1 cellular context compared by ENCODE assay signal in the genomic region with DNA sequence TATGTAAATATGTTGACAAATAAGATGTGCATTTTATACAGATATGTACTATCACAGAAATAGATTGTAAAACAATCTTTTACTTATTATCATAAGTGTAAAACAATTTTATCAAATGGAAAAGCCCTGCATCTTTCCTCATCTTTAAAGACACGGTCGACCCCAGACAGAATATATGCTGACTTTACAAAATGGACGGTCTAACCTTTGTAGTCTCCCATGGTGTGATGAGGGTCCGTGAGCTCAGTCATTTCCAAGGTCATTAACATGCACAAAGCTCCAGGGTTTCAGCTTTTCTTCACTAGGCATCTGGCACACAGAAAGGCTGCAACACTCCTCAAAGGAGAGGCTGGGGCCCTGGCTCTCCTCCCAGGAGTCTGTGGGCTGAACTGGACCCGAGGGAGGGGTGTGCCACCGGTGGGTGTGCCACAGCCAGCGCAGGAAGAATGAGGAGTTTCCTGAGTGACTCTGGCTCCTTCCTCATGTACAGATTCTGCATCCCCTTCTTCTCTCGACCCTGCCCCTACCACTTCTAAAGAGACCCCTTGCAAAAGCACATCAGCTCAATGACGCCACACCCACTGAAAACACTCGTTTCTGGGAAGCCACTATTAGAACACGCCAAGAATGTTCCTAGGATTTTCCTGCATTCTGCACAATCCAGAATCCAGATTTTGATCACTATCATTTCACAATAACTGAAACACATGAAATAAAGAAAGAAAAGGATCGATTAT.
TF ChIP-seq lines count a peak whose summit lies in the region.

No MANE protein-coding gene starts in this region.

TF ChIP-seq in HepG2, 621 proteins besides CTCF, POLR2A, EP300 and RAD21 (continued from another document and continues in another):
- TF ChIP-seq, protein P1, sequence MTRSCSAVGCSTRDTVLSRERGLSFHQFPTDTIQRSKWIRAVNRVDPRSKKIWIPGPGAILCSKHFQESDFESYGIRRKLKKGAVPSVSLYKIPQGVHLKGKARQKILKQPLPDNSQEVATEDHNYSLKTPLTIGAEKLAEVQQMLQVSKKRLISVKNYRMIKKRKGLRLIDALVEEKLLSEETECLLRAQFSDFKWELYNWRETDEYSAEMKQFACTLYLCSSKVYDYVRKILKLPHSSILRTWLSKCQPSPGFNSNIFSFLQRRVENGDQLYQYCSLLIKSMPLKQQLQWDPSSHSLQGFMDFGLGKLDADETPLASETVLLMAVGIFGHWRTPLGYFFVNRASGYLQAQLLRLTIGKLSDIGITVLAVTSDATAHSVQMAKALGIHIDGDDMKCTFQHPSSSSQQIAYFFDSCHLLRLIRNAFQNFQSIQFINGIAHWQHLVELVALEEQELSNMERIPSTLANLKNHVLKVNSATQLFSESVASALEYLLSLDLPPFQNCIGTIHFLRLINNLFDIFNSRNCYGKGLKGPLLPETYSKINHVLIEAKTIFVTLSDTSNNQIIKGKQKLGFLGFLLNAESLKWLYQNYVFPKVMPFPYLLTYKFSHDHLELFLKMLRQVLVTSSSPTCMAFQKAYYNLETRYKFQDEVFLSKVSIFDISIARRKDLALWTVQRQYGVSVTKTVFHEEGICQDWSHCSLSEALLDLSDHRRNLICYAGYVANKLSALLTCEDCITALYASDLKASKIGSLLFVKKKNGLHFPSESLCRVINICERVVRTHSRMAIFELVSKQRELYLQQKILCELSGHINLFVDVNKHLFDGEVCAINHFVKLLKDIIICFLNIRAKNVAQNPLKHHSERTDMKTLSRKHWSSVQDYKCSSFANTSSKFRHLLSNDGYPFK (CRISPR knock-in tag; IDR thresholded peaks at IDR 0.05; ENCODE audit: borderline replicate concordance): no peak
- TF ChIP-seq, protein P2, sequence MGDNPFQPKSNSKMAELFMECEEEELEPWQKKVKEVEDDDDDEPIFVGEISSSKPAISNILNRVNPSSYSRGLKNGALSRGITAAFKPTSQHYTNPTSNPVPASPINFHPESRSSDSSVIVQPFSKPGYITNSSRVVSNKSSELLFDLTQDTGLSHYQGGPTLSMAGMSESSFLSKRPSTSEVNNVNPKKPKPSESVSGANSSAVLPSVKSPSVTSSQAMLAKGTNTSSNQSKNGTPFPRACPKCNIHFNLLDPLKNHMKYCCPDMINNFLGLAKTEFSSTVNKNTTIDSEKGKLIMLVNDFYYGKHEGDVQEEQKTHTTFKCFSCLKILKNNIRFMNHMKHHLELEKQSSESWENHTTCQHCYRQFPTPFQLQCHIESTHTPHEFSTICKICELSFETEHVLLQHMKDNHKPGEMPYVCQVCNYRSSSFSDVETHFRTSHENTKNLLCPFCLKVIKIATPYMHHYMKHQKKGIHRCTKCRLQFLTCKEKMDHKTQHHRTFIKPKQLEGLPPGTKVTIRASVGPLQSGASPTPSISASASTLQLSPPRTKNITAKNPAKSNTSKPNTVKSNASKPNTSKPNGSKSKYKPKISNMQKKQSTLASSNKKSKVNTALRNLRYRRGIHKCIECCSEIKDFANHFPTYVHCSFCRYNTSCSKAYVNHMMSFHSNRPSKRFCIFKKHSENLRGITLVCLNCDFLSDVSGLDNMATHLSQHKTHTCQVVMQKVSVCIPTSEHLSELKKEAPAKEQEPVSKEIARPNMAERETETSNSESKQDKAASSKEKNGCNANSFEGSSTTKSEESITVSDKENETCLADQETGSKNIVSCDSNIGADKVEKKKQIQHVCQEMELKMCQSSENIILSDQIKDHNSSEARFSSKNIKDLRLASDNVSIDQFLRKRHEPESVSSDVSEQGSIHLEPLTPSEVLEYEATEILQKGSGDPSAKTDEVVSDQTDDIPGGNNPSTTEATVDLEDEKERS (CRISPR knock-in tag; IDR thresholded peaks at IDR 0.05): no peak
- TF ChIP-seq PAF1 (CRISPR knock-in tag; IDR thresholded peaks at IDR 0.05) (no peak), ZNF816 (CRISPR knock-in tag; IDR thresholded peaks at IDR 0.05; ENCODE audit: borderline replicate concordance) (no peak), SRSF9 (IDR thresholded peaks at IDR 0.05; ENCODE audit: borderline replicate concordance, insufficient read depth, low read depth, low read length, poor library complexity, severe bottlenecking) (no peak), BCL6 (CRISPR knock-in tag; IDR thresholded peaks at IDR 0.05) (no peak), SKI (IDR thresholded peaks at IDR 0.05; ENCODE audit: partially characterized antibody) (peak; percentile 9), ZNF782 (CRISPR knock-in tag; IDR thresholded peaks at IDR 0.05; ENCODE audit: borderline replicate concordance) (no peak), ZNF501 (CRISPR knock-in tag; IDR thresholded peaks at IDR 0.05) (0 out of 2 replicates have a peak, but pooled peaks have one; percentile 12), CEBPB (IDR thresholded peaks at IDR 0.05; ENCODE audit: borderline replicate concordance, low read depth, low read length) (no peak), ZNF780A (CRISPR knock-in tag; IDR thresholded peaks at IDR 0.05) (no peak), MAFF (IDR thresholded peaks at IDR 0.05; ENCODE audit: low read depth, low read length) (peak; percentile 99), ZSCAN29 (CRISPR knock-in tag; conservative IDR thresholded peaks at IDR 0.05) (no peak), SP2 (CRISPR knock-in tag; IDR thresholded peaks at IDR 0.05) (no peak), ARID2 (CRISPR knock-in tag; IDR thresholded peaks at IDR 0.05; ENCODE audit: borderline replicate concordance) (0 out of 2 replicates have a peak, but pooled peaks have one; percentile 37), ZNF709 (CRISPR knock-in tag; IDR thresholded peaks at IDR 0.05) (no peak), SMC3 (IDR thresholded peaks at IDR 0.05; ENCODE audit: low read length) (no peak), ZBTB42 (CRISPR knock-in tag; IDR thresholded peaks at IDR 0.05) (no peak), ATF1 (CRISPR knock-in tag; IDR thresholded peaks at IDR 0.05) (no peak), ZNF879 (CRISPR knock-in tag; IDR thresholded peaks at IDR 0.05) (no peak), MAFK (conservative IDR thresholded peaks at IDR 0.05 in 1 of 2, IDR thresholded peaks at IDR 0.05 in 1 of 2; ENCODE audit: low read length in 2 of 2) (peak; percentile 98 to 99), ZNF660 (CRISPR knock-in tag; IDR thresholded peaks at IDR 0.05; ENCODE audit: borderline replicate concordance, low read depth) (no peak), ZNF460 (CRISPR knock-in tag; IDR thresholded peaks at IDR 0.05; ENCODE audit: borderline replicate concordance) (no peak)
- TF ChIP-seq, protein P3, sequence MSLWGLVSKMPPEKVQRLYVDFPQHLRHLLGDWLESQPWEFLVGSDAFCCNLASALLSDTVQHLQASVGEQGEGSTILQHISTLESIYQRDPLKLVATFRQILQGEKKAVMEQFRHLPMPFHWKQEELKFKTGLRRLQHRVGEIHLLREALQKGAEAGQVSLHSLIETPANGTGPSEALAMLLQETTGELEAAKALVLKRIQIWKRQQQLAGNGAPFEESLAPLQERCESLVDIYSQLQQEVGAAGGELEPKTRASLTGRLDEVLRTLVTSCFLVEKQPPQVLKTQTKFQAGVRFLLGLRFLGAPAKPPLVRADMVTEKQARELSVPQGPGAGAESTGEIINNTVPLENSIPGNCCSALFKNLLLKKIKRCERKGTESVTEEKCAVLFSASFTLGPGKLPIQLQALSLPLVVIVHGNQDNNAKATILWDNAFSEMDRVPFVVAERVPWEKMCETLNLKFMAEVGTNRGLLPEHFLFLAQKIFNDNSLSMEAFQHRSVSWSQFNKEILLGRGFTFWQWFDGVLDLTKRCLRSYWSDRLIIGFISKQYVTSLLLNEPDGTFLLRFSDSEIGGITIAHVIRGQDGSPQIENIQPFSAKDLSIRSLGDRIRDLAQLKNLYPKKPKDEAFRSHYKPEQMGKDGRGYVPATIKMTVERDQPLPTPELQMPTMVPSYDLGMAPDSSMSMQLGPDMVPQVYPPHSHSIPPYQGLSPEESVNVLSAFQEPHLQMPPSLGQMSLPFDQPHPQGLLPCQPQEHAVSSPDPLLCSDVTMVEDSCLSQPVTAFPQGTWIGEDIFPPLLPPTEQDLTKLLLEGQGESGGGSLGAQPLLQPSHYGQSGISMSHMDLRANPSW (CRISPR knock-in tag; IDR thresholded peaks at IDR 0.05; ENCODE audit: borderline replicate concordance): no peak
- TF ChIP-seq, protein P4, sequence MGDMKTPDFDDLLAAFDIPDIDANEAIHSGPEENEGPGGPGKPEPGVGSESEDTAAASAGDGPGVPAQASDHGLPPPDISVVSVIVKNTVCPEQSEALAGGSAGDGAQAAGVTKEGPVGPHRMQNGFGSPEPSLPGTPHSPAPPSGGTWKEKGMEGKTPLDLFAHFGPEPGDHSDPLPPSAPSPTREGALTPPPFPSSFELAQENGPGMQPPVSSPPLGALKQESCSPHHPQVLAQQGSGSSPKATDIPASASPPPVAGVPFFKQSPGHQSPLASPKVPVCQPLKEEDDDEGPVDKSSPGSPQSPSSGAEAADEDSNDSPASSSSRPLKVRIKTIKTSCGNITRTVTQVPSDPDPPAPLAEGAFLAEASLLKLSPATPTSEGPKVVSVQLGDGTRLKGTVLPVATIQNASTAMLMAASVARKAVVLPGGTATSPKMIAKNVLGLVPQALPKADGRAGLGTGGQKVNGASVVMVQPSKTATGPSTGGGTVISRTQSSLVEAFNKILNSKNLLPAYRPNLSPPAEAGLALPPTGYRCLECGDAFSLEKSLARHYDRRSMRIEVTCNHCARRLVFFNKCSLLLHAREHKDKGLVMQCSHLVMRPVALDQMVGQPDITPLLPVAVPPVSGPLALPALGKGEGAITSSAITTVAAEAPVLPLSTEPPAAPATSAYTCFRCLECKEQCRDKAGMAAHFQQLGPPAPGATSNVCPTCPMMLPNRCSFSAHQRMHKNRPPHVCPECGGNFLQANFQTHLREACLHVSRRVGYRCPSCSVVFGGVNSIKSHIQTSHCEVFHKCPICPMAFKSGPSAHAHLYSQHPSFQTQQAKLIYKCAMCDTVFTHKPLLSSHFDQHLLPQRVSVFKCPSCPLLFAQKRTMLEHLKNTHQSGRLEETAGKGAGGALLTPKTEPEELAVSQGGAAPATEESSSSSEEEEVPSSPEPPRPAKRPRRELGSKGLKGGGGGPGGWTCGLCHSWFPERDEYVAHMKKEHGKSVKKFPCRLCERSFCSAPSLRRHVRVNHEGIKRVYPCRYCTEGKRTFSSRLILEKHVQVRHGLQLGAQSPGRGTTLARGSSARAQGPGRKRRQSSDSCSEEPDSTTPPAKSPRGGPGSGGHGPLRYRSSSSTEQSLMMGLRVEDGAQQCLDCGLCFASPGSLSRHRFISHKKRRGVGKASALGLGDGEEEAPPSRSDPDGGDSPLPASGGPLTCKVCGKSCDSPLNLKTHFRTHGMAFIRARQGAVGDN (CRISPR knock-in tag; IDR thresholded peaks at IDR 0.05): peak; percentile 48
- TF ChIP-seq, protein P5, sequence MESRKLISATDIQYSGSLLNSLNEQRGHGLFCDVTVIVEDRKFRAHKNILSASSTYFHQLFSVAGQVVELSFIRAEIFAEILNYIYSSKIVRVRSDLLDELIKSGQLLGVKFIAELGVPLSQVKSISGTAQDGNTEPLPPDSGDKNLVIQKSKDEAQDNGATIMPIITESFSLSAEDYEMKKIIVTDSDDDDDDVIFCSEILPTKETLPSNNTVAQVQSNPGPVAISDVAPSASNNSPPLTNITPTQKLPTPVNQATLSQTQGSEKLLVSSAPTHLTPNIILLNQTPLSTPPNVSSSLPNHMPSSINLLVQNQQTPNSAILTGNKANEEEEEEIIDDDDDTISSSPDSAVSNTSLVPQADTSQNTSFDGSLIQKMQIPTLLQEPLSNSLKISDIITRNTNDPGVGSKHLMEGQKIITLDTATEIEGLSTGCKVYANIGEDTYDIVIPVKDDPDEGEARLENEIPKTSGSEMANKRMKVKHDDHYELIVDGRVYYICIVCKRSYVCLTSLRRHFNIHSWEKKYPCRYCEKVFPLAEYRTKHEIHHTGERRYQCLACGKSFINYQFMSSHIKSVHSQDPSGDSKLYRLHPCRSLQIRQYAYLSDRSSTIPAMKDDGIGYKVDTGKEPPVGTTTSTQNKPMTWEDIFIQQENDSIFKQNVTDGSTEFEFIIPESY (CRISPR knock-in tag; IDR thresholded peaks at IDR 0.05): no peak
- TF ChIP-seq, protein P6, sequence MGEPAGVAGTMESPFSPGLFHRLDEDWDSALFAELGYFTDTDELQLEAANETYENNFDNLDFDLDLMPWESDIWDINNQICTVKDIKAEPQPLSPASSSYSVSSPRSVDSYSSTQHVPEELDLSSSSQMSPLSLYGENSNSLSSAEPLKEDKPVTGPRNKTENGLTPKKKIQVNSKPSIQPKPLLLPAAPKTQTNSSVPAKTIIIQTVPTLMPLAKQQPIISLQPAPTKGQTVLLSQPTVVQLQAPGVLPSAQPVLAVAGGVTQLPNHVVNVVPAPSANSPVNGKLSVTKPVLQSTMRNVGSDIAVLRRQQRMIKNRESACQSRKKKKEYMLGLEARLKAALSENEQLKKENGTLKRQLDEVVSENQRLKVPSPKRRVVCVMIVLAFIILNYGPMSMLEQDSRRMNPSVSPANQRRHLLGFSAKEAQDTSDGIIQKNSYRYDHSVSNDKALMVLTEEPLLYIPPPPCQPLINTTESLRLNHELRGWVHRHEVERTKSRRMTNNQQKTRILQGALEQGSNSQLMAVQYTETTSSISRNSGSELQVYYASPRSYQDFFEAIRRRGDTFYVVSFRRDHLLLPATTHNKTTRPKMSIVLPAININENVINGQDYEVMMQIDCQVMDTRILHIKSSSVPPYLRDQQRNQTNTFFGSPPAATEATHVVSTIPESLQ (CRISPR knock-in tag; conservative IDR thresholded peaks at IDR 0.05): no peak
- TF ChIP-seq, protein P7, sequence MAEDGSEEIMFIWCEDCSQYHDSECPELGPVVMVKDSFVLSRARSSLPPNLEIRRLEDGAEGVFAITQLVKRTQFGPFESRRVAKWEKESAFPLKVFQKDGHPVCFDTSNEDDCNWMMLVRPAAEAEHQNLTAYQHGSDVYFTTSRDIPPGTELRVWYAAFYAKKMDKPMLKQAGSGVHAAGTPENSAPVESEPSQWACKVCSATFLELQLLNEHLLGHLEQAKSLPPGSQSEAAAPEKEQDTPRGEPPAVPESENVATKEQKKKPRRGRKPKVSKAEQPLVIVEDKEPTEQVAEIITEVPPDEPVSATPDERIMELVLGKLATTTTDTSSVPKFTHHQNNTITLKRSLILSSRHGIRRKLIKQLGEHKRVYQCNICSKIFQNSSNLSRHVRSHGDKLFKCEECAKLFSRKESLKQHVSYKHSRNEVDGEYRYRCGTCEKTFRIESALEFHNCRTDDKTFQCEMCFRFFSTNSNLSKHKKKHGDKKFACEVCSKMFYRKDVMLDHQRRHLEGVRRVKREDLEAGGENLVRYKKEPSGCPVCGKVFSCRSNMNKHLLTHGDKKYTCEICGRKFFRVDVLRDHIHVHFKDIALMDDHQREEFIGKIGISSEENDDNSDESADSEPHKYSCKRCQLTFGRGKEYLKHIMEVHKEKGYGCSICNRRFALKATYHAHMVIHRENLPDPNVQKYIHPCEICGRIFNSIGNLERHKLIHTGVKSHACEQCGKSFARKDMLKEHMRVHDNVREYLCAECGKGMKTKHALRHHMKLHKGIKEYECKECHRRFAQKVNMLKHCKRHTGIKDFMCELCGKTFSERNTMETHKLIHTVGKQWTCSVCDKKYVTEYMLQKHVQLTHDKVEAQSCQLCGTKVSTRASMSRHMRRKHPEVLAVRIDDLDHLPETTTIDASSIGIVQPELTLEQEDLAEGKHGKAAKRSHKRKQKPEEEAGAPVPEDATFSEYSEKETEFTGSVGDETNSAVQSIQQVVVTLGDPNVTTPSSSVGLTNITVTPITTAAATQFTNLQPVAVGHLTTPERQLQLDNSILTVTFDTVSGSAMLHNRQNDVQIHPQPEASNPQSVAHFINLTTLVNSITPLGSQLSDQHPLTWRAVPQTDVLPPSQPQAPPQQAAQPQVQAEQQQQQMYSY (CRISPR knock-in tag; IDR thresholded peaks at IDR 0.05): peak; percentile 55; the same call in 1 of the 2 replicates
